8 cellular contexts compared by ENCODE assay signal in the genomic region with DNA sequence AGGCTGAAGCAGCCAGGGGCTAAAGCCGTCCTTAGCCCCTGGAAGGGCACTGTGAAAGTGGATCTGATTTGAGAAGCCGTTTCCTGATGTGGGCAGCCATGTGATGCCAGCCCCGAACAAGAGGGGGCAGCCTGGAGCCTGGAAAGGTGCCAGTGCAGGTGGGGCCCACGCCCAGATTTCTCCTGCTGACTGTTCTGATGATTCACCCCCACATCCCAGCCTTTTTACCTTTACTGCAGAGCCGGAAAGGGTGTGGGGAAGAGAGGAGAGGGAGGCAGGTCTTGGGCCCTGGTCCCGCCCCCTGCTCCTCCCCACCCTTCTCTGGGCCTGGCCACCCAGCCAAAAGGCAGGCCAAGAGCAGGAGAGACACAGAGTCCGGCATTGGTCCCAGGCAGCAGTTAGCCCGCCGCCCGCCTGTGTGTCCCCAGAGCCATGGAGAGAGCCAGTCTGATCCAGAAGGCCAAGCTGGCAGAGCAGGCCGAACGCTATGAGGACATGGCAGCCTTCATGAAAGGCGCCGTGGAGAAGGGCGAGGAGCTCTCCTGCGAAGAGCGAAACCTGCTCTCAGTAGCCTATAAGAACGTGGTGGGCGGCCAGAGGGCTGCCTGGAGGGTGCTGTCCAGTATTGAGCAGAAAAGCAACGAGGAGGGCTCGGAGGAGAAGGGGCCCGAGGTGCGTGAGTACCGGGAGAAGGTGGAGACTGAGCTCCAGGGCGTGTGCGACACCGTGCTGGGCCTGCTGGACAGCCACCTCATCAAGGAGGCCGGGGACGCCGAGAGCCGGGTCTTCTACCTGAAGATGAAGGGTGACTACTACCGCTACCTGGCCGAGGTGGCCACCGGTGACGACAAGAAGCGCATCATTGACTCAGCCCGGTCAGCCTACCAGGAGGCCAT. TPM values are rescaled to one million over a fixed set of nuclear protein-coding genes. Genes with fewer than 3 reads are reported as not detected.
DNase-seq lines count a peak whose midpoint lies in the region; ATAC-seq lines count a peak whose summit lies in the region.

A gene (plus strand): TSS at position 369 of the 896 bp plus-strand sequence. CDS start 64 bp downstream, at position 433.

- H3K27ac ChIP-seq in skin epidermis: peak within 1 kb of the TSS; percentile 78 to 98 (median 95)

- DNase-seq in NOMO-1 treated with DMSO at 0.1 percent for 48 hours (lab: John Stamatoyannopoulos, UW; ENCODE audit: unreplicated experiment) (peak; percentile 28), NOMO-1 treated with dmso at 0.1 percent for 144 hours (lab: John Stamatoyannopoulos, UW; ENCODE audit: unreplicated experiment) (no peak), NCI-H226 (peak; percentile 93), activated T-cell treated with anti-CD3 and anti-CD28 coated beads for 48 hours (ENCODE audit: low read depth) (peak; percentile 58), germinal center (ENCODE audit: low spot score) (peak; percentile 54), cerebellar nuclear complex (lab: John Stamatoyannopoulos, UW) (no peak), left lobe of liver (ENCODE audit: low spot score) (no peak)

- no peak for ATAC-seq in left lobe of liver

- H3K4me3 ChIP-seq in skin epidermis: peak within 1 kb of the TSS; percentile 55 to 71 (median 66)

RNA-seq across cellular contexts. Expression of the gene that starts here (rescaled TPM):
- 0.40 TPM for total RNA-seq in left lobe of liver

Comparison
In these comparisons a context has a peak if more than half of its experiments do, and no peak if none do; other contexts are left out.
1. DNase-seq: peak in NOMO-1 treated with DMSO at 0.1 percent for 48 hours (single experiment), NCI-H226 (single experiment), activated T-cell treated with anti-CD3 and anti-CD28 coated beads for 48 hours (single experiment) and germinal center (single experiment); none in NOMO-1 treated with dmso at 0.1 percent for 144 hours (single experiment), cerebellar nuclear complex (0 of 2) and left lobe of liver (single experiment).